Comparison of ENCODE assay signal across 3 cellular contexts in the genomic region with DNA sequence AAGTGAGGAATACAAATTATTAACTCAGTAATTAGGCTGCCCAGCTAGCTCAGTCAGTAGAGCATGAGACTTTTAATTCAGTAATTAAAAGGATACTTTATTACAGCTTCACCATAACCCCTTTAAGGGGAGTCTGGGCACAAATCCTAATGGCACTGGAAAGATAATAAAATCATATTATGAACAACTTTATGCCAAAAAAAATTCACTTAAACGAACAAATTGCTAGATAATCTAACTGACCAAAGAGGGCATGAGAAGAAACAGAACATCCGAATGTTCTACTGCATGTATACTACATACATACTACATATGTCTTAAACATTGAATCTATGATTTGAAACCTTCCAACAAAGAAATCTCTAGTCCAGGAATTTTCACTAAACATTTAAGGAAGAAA.
A peak's percentile ranks its signal among the peaks of the same experiment; 100 is the strongest.
TF ChIP-seq lines count a peak whose summit lies in the region.

No MANE protein-coding gene starts in this region.

TF ChIP-seq in HCT116, 20 proteins besides CTCF, POLR2A, EP300 and RAD21 (continued from another document):
- TF ChIP-seq, protein P1, sequence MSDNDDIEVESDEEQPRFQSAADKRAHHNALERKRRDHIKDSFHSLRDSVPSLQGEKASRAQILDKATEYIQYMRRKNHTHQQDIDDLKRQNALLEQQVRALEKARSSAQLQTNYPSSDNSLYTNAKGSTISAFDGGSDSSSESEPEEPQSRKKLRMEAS (IDR thresholded peaks at IDR 0.05) = no peak

TF ChIP-seq in SK-N-SH, 30 proteins besides CTCF, POLR2A, EP300 and RAD21 (continued from another document and continues in another):
- TF ChIP-seq TEAD4 (IDR thresholded peaks at IDR 0.05; ENCODE audit: borderline replicate concordance, insufficient read depth) (0 out of 2 replicates have a peak, but pooled peaks have one; percentile 35), JUND (IDR thresholded peaks at IDR 0.05) (no peak), GATA2 (CRISPR knock-in tag; IDR thresholded peaks at IDR 0.05) (peak; percentile 86), CHD2 (IDR thresholded peaks at IDR 0.05; ENCODE audit: low read length, partially characterized antibody) (peak; percentile 44), TCF12 (IDR thresholded peaks at IDR 0.05) (no peak; the same call in 1 of the 2 replicates), POLR2AphosphoS5 (IDR thresholded peaks at IDR 0.05; ENCODE audit: low read depth, low read length) (no peak), RCOR1 (IDR thresholded peaks at IDR 0.05; ENCODE audit: low read length) (peak; percentile 90), FOXJ3 (CRISPR knock-in tag; IDR thresholded peaks at IDR 0.05) (0 out of 2 replicates have a peak, but pooled peaks have one; percentile 29), TAF1 (IDR thresholded peaks at IDR 0.05; ENCODE audit: borderline replicate concordance, low read depth, low read length) (no peak), SMC3 (IDR thresholded peaks at IDR 0.05; ENCODE audit: low read depth, low read length) (no peak), MXI1 (IDR thresholded peaks at IDR 0.05; ENCODE audit: low read depth, low read length) (no peak), FOXM1 (IDR thresholded peaks at IDR 0.05; ENCODE audit: low read depth) (no peak), RFX5 (IDR thresholded peaks at IDR 0.05; ENCODE audit: low read length) (no peak), MEF2A (IDR thresholded peaks at IDR 0.05; ENCODE audit: borderline replicate concordance, low read depth) (no peak), ELF1 (IDR thresholded peaks at IDR 0.05) (no peak)
- TF ChIP-seq, protein P2, sequence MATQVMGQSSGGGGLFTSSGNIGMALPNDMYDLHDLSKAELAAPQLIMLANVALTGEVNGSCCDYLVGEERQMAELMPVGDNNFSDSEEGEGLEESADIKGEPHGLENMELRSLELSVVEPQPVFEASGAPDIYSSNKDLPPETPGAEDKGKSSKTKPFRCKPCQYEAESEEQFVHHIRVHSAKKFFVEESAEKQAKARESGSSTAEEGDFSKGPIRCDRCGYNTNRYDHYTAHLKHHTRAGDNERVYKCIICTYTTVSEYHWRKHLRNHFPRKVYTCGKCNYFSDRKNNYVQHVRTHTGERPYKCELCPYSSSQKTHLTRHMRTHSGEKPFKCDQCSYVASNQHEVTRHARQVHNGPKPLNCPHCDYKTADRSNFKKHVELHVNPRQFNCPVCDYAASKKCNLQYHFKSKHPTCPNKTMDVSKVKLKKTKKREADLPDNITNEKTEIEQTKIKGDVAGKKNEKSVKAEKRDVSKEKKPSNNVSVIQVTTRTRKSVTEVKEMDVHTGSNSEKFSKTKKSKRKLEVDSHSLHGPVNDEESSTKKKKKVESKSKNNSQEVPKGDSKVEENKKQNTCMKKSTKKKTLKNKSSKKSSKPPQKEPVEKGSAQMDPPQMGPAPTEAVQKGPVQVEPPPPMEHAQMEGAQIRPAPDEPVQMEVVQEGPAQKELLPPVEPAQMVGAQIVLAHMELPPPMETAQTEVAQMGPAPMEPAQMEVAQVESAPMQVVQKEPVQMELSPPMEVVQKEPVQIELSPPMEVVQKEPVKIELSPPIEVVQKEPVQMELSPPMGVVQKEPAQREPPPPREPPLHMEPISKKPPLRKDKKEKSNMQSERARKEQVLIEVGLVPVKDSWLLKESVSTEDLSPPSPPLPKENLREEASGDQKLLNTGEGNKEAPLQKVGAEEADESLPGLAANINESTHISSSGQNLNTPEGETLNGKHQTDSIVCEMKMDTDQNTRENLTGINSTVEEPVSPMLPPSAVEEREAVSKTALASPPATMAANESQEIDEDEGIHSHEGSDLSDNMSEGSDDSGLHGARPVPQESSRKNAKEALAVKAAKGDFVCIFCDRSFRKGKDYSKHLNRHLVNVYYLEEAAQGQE (IDR thresholded peaks at IDR 0.05; ENCODE audit: low read depth, low read length) = no peak
- TF ChIP-seq, protein P3, sequence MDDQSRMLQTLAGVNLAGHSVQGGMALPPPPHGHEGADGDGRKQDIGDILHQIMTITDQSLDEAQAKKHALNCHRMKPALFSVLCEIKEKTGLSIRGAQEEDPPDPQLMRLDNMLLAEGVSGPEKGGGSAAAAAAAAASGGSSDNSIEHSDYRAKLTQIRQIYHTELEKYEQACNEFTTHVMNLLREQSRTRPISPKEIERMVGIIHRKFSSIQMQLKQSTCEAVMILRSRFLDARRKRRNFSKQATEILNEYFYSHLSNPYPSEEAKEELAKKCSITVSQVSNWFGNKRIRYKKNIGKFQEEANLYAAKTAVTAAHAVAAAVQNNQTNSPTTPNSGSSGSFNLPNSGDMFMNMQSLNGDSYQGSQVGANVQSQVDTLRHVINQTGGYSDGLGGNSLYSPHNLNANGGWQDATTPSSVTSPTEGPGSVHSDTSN (IDR thresholded peaks at IDR 0.05) = no peak
- TF ChIP-seq, protein P1 (IDR thresholded peaks at IDR 0.05; ENCODE audit: low read depth) = no peak
- TF ChIP-seq, protein P4, sequence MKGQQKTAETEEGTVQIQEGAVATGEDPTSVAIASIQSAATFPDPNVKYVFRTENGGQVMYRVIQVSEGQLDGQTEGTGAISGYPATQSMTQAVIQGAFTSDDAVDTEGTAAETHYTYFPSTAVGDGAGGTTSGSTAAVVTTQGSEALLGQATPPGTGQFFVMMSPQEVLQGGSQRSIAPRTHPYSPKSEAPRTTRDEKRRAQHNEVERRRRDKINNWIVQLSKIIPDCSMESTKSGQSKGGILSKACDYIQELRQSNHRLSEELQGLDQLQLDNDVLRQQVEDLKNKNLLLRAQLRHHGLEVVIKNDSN (IDR thresholded peaks at IDR 0.05; ENCODE audit: borderline replicate concordance, low read depth) = no peak
- TF ChIP-seq, protein P5, sequence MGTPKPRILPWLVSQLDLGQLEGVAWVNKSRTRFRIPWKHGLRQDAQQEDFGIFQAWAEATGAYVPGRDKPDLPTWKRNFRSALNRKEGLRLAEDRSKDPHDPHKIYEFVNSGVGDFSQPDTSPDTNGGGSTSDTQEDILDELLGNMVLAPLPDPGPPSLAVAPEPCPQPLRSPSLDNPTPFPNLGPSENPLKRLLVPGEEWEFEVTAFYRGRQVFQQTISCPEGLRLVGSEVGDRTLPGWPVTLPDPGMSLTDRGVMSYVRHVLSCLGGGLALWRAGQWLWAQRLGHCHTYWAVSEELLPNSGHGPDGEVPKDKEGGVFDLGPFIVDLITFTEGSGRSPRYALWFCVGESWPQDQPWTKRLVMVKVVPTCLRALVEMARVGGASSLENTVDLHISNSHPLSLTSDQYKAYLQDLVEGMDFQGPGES (IDR thresholded peaks at IDR 0.05; ENCODE audit: low read depth, low read length) = no peak
- TF ChIP-seq, protein P6, sequence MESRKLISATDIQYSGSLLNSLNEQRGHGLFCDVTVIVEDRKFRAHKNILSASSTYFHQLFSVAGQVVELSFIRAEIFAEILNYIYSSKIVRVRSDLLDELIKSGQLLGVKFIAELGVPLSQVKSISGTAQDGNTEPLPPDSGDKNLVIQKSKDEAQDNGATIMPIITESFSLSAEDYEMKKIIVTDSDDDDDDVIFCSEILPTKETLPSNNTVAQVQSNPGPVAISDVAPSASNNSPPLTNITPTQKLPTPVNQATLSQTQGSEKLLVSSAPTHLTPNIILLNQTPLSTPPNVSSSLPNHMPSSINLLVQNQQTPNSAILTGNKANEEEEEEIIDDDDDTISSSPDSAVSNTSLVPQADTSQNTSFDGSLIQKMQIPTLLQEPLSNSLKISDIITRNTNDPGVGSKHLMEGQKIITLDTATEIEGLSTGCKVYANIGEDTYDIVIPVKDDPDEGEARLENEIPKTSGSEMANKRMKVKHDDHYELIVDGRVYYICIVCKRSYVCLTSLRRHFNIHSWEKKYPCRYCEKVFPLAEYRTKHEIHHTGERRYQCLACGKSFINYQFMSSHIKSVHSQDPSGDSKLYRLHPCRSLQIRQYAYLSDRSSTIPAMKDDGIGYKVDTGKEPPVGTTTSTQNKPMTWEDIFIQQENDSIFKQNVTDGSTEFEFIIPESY (IDR thresholded peaks at IDR 0.05; ENCODE audit: borderline replicate concordance, low read depth) = no peak

TF ChIP-seq in SK-N-SH treated with all-trans-retinoic acid at 6 μM for 48 hours, 23 proteins besides CTCF, POLR2A, EP300 and RAD21 (continues in another document):
- TF ChIP-seq, protein P7, sequence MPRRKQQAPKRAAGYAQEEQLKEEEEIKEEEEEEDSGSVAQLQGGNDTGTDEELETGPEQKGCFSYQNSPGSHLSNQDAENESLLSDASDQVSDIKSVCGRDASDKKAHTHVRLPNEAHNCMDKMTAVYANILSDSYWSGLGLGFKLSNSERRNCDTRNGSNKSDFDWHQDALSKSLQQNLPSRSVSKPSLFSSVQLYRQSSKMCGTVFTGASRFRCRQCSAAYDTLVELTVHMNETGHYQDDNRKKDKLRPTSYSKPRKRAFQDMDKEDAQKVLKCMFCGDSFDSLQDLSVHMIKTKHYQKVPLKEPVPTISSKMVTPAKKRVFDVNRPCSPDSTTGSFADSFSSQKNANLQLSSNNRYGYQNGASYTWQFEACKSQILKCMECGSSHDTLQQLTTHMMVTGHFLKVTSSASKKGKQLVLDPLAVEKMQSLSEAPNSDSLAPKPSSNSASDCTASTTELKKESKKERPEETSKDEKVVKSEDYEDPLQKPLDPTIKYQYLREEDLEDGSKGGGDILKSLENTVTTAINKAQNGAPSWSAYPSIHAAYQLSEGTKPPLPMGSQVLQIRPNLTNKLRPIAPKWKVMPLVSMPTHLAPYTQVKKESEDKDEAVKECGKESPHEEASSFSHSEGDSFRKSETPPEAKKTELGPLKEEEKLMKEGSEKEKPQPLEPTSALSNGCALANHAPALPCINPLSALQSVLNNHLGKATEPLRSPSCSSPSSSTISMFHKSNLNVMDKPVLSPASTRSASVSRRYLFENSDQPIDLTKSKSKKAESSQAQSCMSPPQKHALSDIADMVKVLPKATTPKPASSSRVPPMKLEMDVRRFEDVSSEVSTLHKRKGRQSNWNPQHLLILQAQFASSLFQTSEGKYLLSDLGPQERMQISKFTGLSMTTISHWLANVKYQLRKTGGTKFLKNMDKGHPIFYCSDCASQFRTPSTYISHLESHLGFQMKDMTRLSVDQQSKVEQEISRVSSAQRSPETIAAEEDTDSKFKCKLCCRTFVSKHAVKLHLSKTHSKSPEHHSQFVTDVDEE (CRISPR knock-in tag; IDR thresholded peaks at IDR 0.05) = peak; percentile 94
- TF ChIP-seq PPARA (CRISPR knock-in tag; IDR thresholded peaks at IDR 0.05; ENCODE audit: borderline replicate concordance) = no peak
- TF ChIP-seq OSR1 (CRISPR knock-in tag; IDR thresholded peaks at IDR 0.05) = no peak
- peak; percentile 92; the same call in 1 of the 2 replicates for TF ChIP-seq GLIS3 (CRISPR knock-in tag; IDR thresholded peaks at IDR 0.05)
- TF ChIP-seq BACH2 (CRISPR knock-in tag; IDR thresholded peaks at IDR 0.05; ENCODE audit: borderline replicate concordance) = 0 out of 2 replicates have a peak, but pooled peaks have one; percentile 61
- no peak for TF ChIP-seq TOX (CRISPR knock-in tag; IDR thresholded peaks at IDR 0.05; ENCODE audit: borderline replicate concordance)
- no peak for TF ChIP-seq ZNF565 (CRISPR knock-in tag; conservative IDR thresholded peaks at IDR 0.05; ENCODE audit: low read depth)
- TF ChIP-seq ZFP3 (CRISPR knock-in tag; IDR thresholded peaks at IDR 0.05) = no peak
- no peak for TF ChIP-seq ESRRG (CRISPR knock-in tag; IDR thresholded peaks at IDR 0.05)
- TF ChIP-seq, protein P8, sequence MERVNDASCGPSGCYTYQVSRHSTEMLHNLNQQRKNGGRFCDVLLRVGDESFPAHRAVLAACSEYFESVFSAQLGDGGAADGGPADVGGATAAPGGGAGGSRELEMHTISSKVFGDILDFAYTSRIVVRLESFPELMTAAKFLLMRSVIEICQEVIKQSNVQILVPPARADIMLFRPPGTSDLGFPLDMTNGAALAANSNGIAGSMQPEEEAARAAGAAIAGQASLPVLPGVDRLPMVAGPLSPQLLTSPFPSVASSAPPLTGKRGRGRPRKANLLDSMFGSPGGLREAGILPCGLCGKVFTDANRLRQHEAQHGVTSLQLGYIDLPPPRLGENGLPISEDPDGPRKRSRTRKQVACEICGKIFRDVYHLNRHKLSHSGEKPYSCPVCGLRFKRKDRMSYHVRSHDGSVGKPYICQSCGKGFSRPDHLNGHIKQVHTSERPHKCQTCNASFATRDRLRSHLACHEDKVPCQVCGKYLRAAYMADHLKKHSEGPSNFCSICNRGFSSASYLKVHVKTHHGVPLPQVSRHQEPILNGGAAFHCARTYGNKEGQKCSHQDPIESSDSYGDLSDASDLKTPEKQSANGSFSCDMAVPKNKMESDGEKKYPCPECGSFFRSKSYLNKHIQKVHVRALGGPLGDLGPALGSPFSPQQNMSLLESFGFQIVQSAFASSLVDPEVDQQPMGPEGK (CRISPR knock-in tag; IDR thresholded peaks at IDR 0.05; ENCODE audit: borderline replicate concordance) = no peak
- TF ChIP-seq ARNTL (CRISPR knock-in tag; IDR thresholded peaks at IDR 0.05; ENCODE audit: borderline replicate concordance, low read depth) = no peak
- peak; percentile 78; the same call in 1 of the 2 replicates for TF ChIP-seq CSRNP3 (CRISPR knock-in tag; IDR thresholded peaks at IDR 0.05)
- TF ChIP-seq, protein P9, sequence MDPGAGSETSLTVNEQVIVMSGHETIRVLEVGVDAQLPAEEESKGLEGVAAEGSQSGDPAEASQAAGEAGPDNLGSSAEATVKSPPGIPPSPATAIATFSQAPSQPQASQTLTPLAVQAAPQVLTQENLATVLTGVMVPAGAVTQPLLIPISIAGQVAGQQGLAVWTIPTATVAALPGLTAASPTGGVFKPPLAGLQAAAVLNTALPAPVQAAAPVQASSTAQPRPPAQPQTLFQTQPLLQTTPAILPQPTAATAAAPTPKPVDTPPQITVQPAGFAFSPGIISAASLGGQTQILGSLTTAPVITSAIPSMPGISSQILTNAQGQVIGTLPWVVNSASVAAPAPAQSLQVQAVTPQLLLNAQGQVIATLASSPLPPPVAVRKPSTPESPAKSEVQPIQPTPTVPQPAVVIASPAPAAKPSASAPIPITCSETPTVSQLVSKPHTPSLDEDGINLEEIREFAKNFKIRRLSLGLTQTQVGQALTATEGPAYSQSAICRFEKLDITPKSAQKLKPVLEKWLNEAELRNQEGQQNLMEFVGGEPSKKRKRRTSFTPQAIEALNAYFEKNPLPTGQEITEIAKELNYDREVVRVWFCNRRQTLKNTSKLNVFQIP (CRISPR knock-in tag; IDR thresholded peaks at IDR 0.05; ENCODE audit: borderline replicate concordance, low read depth) = no peak; the same call in 1 of the 2 replicates
- 0 out of 2 replicates have a peak, but pooled peaks have one; percentile 18 for TF ChIP-seq SNAI2 (CRISPR knock-in tag; IDR thresholded peaks at IDR 0.05)
- peak; percentile 98 for TF ChIP-seq TCF4 (CRISPR knock-in tag; IDR thresholded peaks at IDR 0.05; ENCODE audit: borderline replicate concordance)
- TF ChIP-seq ISL1 (CRISPR knock-in tag; IDR thresholded peaks at IDR 0.05) = peak; percentile 98
